Comparison of ENCODE assay signal across 22 cellular contexts in genomic region chr3:186137051-186137685, GRCh38. TPM values are rescaled to one million over a fixed set of nuclear protein-coding genes. Genes with fewer than 3 reads are reported as not detected.
DNase-seq lines count a peak whose midpoint lies in the region; ATAC-seq and TF ChIP-seq lines count a peak whose summit lies in the region.
"Had no signal": no experiment of that assay in that cellular context is flagged by ENCODE, and none has a peak within 500 bp of the region (broad histone marks: within the 10 kb centered on the region; RNA-seq: fewer than 3 reads in every experiment).

No MANE protein-coding gene starts in this region.

- CTCF ChIA-PET in OCI-LY7 (lab: Charles Lee; ENCODE audit: unreplicated experiment): no interaction called here

- no peaks in the 10 kb centered on the region for H3K27me3 ChIP-seq in BLaER1
- no peaks in the 10 kb centered on the region for H3K27me3 ChIP-seq in WERI-Rb-1 (ENCODE audit: insufficient read depth, low read depth, severe bottlenecking)
- H3K27me3 ChIP-seq: MG63 had no signal

- peak overlapping the region; percentile 64 for H3K27ac ChIP-seq in BLaER1
- H3K27ac ChIP-seq in WERI-Rb-1: peak overlapping the region; percentile 85
- no peak overlapping the region for H3K27ac ChIP-seq in OCI-LY7 (ENCODE audit: low read depth, low read length, poor library complexity, severe bottlenecking)
- H3K27ac ChIP-seq: 22Rv1 had no signal

- H3K9me3 ChIP-seq in BLaER1: peaks cover 4% of the 10 kb centered on the region; the same call in 1 of the 2 replicates
- no peaks in the 10 kb centered on the region for H3K9me3 ChIP-seq in WERI-Rb-1 (ENCODE audit: severe bottlenecking)
- no peaks in the 10 kb centered on the region for H3K9me3 ChIP-seq in OCI-LY7 (ENCODE audit: low read length)
- H3K9me3 ChIP-seq: MG63, SK-N-SH had no signal

- TF ChIP-seq CTCF in WERI-Rb-1 (IDR thresholded peaks at IDR 0.05; ENCODE audit: low read depth, low read length) (no peak), OCI-LY7 (conservative IDR thresholded peaks at IDR 0.05; ENCODE audit: low read length) (no peak)

- H4K20me1 ChIP-seq in BLaER1: no peaks in the 10 kb centered on the region
- no peaks in the 10 kb centered on the region for H4K20me1 ChIP-seq in OCI-LY7 (ENCODE audit: insufficient read depth, low read length)

- BruUV-seq in OCI-LY7 (replicated peaks; lab: Mats Ljungman, UMichigan): no TSS peak

- no peak for ATAC-seq in left lobe of liver
- ATAC-seq: GM12878, Panc1 had no signal

- no peak overlapping the region for H3K9ac ChIP-seq in BLaER1
- H3K9ac ChIP-seq: SK-N-SH had no signal

- H3K79me2 ChIP-seq in OCI-LY7 (ENCODE audit: insufficient read depth, low read depth, low read length): no peaks in the 10 kb centered on the region

- intact Hi-C loops in OCI-LY7 (cut with micrococcal nuclease; ENCODE audit: unreplicated experiment): no loop called here

- POLR2A ChIA-PET in OCI-LY7 (lab: Charles Lee): interaction anchor here (0.6 kb wide), 2 partner anchors 33 to 74 kb away, joined by 3 to 7 read pairs; no protein-coding TSS in a partner anchor

- no peak overlapping the region for H3K4me3 ChIP-seq in BLaER1
- H3K4me3 ChIP-seq in WERI-Rb-1 (ENCODE audit: low read depth, low read length): no peak overlapping the region
- no peak overlapping the region for H3K4me3 ChIP-seq in OCI-LY7 (ENCODE audit: low read depth, low read length, poor library complexity, severe bottlenecking)
- H3K4me3 ChIP-seq: GM12878, MG63 had no signal

- H3K4me1 ChIP-seq in BLaER1: peaks cover 100% of the 10 kb centered on the region
- H3K4me1 ChIP-seq in OCI-LY7 (ENCODE audit: insufficient read depth, low read length, poor library complexity, severe bottlenecking): peaks cover 5% of the 10 kb centered on the region

- H3K4me2 ChIP-seq in BLaER1 (peak overlapping the region; percentile 45), OCI-LY7 (ENCODE audit: low read length) (no peak overlapping the region)
- H3K4me2 ChIP-seq: SK-N-SH had no signal

- DNase-seq in HT1080 (ENCODE audit: low read depth) (peak; percentile 53), WERI-Rb-1 (no peak), left lobe of liver (ENCODE audit: low spot score) (peak; percentile 33), NCI-H82 treated with DMSO at 0.1 percent for 48 hours (lab: John Stamatoyannopoulos, UW; ENCODE audit: unreplicated experiment) (no peak), AG08396 (ENCODE audit: low spot score) (no peak), OCI-LY7 (ENCODE audit: low spot score) (no peak), dermis blood vessel endothelial cell (no peak)
- DNase-seq: CD4-positive, alpha-beta T cell; IMR-90; KG1; MG63; NCI-H1417; NCI-H1694; NCI-H2029 treated with DMSO at 0.1 percent for 48 hours; NCI-H446 treated with DMSO at 0.1 percent for 48 hours; NCI-H526; SK-N-SH; SW 1271 had no signal

- H2AFZ ChIP-seq in OCI-LY7 (ENCODE audit: low read length): no peak overlapping the region

- no peaks in the 10 kb centered on the region for H3K9me2 ChIP-seq in OCI-LY7 (ENCODE audit: insufficient read depth, low read length)
- H3K9me2 ChIP-seq: SK-N-SH had no signal

- H3K36me3 ChIP-seq in BLaER1 (no peaks in the 10 kb centered on the region), WERI-Rb-1 (no peaks in the 10 kb centered on the region), OCI-LY7 (ENCODE audit: insufficient read depth, low read length) (no peaks in the 10 kb centered on the region)
- H3K36me3 ChIP-seq: MG63 had no signal

RNA-seq across cellular contexts. Expression of gene ETV5, which starts 28.3 kb away (rescaled TPM):
- total RNA-seq in HT1080 (2014; rRNA removed; shearing (Covaris generic)): 57.1 and 90.6 TPM in 2 replicates
- 64.6 and 76.1 TPM in 2 replicates for polyA plus RNA-seq in HT1080 (2015; cell fraction: cytosol; rRNA removed)
- 74.0 and 82.7 TPM in 2 replicates for polyA plus RNA-seq in HT1080 (2015; cell fraction: nucleus; rRNA removed)
- 7.0 TPM for total RNA-seq in left lobe of liver
- 0.85 TPM in 1 of 2 replicates, not detected in the other for total RNA-seq in OCI-LY7 (2014; rRNA removed; shearing (Covaris generic))
- total RNA-seq in OCI-LY7 (2022): 1.1 and 1.2 TPM in 2 replicates
- total RNA-seq in dermis blood vessel endothelial cell: 14.1 and 38.6 TPM in 2 replicates
- total RNA-seq: CD4-positive, alpha-beta T cell had no signal

Comparison
In these comparisons a context has a peak if more than half of its experiments do, and no peak if none do; other contexts are left out.
1. DNase-seq: peak in HT1080 (single experiment) and left lobe of liver (single experiment); none in WERI-Rb-1 (single experiment), NCI-H82 treated with DMSO at 0.1 percent for 48 hours (single experiment), AG08396 (single experiment), OCI-LY7 (single experiment) and dermis blood vessel endothelial cell (single experiment).